In the genomic region with DNA sequence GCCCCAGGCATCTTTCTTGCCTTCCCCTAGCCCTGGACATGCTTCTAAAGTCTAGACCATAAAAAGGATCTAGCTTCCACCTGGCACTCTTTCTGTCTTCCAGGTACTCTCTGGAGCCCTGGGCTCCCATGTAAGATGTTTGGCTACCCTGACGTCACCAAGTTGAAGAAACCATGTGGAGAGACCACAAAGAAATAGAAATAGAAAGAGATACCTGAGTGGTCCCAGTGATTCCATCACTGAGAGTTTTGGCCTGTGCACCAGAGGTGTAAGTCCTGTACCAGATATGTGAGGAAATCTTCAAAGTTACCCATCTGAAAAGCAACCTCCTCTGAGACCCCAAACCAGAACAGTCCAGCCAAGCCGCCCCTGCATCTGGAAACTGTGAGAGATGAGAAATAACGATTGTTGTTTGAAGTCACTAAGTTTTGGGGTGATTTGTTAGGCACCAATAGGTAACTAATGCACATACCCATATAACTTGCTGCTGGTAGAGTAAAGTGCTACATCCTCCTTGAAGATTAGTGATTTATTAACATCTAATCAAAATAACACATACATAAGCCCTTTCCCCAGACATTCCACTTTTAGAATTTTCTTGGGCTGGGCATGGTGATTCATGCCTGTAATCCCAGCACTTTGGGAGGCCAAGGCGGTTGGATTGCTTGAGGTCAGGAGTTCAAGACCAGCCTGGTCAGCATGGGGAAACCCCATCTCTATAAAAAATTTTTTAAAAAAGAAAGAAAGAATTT, we compare ENCODE assay signal across 30 cellular contexts.
DNase-seq lines count a peak whose midpoint lies in the region; ATAC-seq, FAIRE-seq and TF ChIP-seq lines count a peak whose summit lies in the region.
"Had no signal": no experiment of that assay in that cellular context is flagged by ENCODE, and none has a peak within 500 bp of the region (broad histone marks: within the 10 kb centered on the region; RNA-seq: fewer than 3 reads in every experiment).

No MANE protein-coding gene starts in this region.

- CTCF ChIA-PET in RWPE1 (lab: Yijun Ruan, JAX) = no interaction called here

- ATAC-seq in HG02981 (IDR thresholded peaks at IDR 0.05; ENCODE audit: unreplicated experiment) = peak; percentile 44
- ATAC-seq in stimulated activated naive CD8-positive, alpha-beta T cell treated with anti-CD3 and anti-CD28 coated beads, Interleukin-15, Interleukin-2, amounts not matched to agents 100 U/mL and 50 U/mL, for 24 hours = no peak
- ATAC-seq in pancreas = no peak
- ATAC-seq: activated T-helper 17 cell treated with anti-CD3 and anti-CD28 coated beads, Interleukin-2, amount 50 U/mL, for 72 hours; lower lobe of right lung; natural killer cell; psoas muscle had no signal

- no peak for TF ChIP-seq CTCF in RWPE1 (conservative IDR thresholded peaks at IDR 0.05; ENCODE audit: low read depth)
- no peak for TF ChIP-seq CTCF in pancreas (IDR thresholded peaks at IDR 0.05)

- 86% methylated on average over 4 of the region's 4 CpGs for WGBS in pancreas, 2 donors

- DNase-seq in ACHN (peak; percentile 40), RCC 7860 (ENCODE audit: low spot score) (peak; percentile 37), kidney tubule cell (ENCODE audit: low spot score) (peak; percentile 78), NCI-H2029 treated with DMSO at 0.1 percent for 48 hours (lab: John Stamatoyannopoulos, UW) (no peak), RWPE1 (ENCODE audit: low spot score) (no peak), pancreas (no peak)
- no peak for DNase-seq in stimulated activated naive CD8-positive, alpha-beta T cell treated with anti-CD3 and anti-CD28 coated beads, Interleukin-15, Interleukin-2, amounts not matched to agents 100 U/mL and 50 U/mL, for 24 hours
- DNase-seq: 8988T; activated CD4-positive, alpha-beta T cell treated with anti-CD3 and anti-CD28 coated beads for 4 hours; activated naive CD4-positive, alpha-beta T cell treated with anti-CD3 and anti-CD28 coated beads, Interleukin-2, amount 10 ng/mL, durations not matched to agents 7 days and 5 days; amniotic stem cell; brain microvascular endothelial cell; cerebellar nuclear complex; DND-41; foreskin melanocyte; lower lobe of right lung; natural killer cell; NCI-H1092 treated with DMSO at 0.1 percent for 48 hours; NCI-H187; NCI-H526; nucleus accumbens; psoas muscle; SHP77 treated with DMSO at 0.1 percent for 48 hours; stimulated activated CD4-positive, alpha-beta T cell treated with anti-CD3 and anti-CD28 coated beads, Interleukin-15, amount 100 ng/mL, for 24 hours; stimulated activated CD4-positive, alpha-beta T cell treated with anti-CD3 and anti-CD28 coated beads, Interleukin-4, amount 100 ng/mL, for 4 hours; upper lobe of left lung had no signal

- intact Hi-C loops in pancreas (cut with DNase I) = no loop called here

- H3K27me3 ChIP-seq in pancreas = no peaks in the 10 kb centered on the region
- H3K27me3 ChIP-seq: brain microvascular endothelial cell, suprapubic skin, upper lobe of left lung had no signal

- no peaks in the 10 kb centered on the region for H3K4me1 ChIP-seq in pancreas
- H3K4me1 ChIP-seq: lower lobe of right lung, psoas muscle, suprapubic skin, upper lobe of left lung had no signal

- POLR2A ChIA-PET in RWPE1 (lab: Yijun Ruan, JAX; ENCODE audit: low non-redundant PET) = no interaction called here

- H3K9me3 ChIP-seq in pancreas = no peaks in the 10 kb centered on the region
- H3K9me3 ChIP-seq: lower lobe of right lung, suprapubic skin, upper lobe of left lung had no signal

- FAIRE-seq in RCC 7860 (lab: Jason Lieb, UNC) = peak; percentile 34
- no peak for FAIRE-seq in pancreas (lab: Jason Lieb, UNC)

- H3K27ac ChIP-seq in RWPE1 = no peak overlapping the region
- H3K27ac ChIP-seq in pancreas = no peak overlapping the region
- H3K27ac ChIP-seq: brain microvascular endothelial cell, lower lobe of right lung, psoas muscle, suprapubic skin, upper lobe of left lung, VCaP had no signal

- H3K36me3 ChIP-seq in pancreas = no peaks in the 10 kb centered on the region
- H3K36me3 ChIP-seq: brain microvascular endothelial cell, lower lobe of right lung, suprapubic skin, upper lobe of left lung had no signal

- no peak overlapping the region for H3K4me3 ChIP-seq in pancreas
- H3K4me3 ChIP-seq: lower lobe of right lung, psoas muscle, suprapubic skin, upper lobe of left lung had no signal

- in situ Hi-C loops in ACHN (cut with HindIII; ENCODE audit: low pct_ligation_motif_present, low pct_unique_long_range_greater_than_20kb, low sequenced_read_pairs) = no loop called here

Comparison
In these comparisons a context has a peak if more than half of its experiments do, and no peak if none do; other contexts are left out.
1. DNase-seq: peak in ACHN (single experiment), RCC 7860 (single experiment) and kidney tubule cell (single experiment); none in NCI-H2029 treated with DMSO at 0.1 percent for 48 hours (single experiment), RWPE1 (single experiment), stimulated activated naive CD8-positive, alpha-beta T cell treated with anti-CD3 and anti-CD28 coated beads, Interleukin-15, Interleukin-2, amounts not matched to agents 100 U/mL and 50 U/mL, for 24 hours (single experiment) and pancreas (0 of 6).